Comparison of ENCODE assay signal across 19 cellular contexts in the genomic region with DNA sequence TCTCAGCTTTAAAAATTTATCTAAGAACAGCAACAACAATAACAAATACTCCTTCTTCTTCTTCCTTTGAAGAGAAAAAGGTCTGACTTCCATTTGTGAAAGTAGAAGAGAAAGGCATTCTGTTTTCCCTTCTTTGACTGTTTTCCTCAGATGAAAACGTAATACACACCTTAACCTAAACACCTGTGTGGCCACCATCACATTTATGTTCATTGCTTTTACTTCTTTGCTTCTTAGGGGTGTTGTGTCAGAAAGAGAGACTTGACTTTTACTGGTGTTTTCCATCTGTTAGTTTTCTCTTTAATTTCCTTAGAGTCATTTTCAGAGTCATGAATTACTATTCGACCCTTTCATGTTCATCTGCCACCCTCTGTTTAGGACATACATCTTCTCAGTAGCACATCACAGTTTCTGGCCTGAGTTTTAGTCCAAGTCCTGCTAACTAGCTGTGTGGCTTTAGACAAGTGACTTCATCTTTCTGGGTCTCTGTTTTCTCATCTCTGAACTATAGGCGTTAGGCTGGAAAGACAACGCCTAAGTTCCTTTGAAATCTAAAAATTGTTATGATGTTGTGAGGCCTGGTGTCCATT.
DNase-seq lines count a peak whose midpoint lies in the region; ATAC-seq, FAIRE-seq and TF ChIP-seq lines count a peak whose summit lies in the region.
"Had no signal": no experiment of that assay in that cellular context is flagged by ENCODE, and none has a peak within 500 bp of the region (broad histone marks: within the 10 kb centered on the region; RNA-seq: fewer than 3 reads in every experiment).

No MANE protein-coding gene starts in this region.

- H3K4me3 Mint-ChIP-seq in activated CD4-positive, alpha-beta T cell treated with anti-CD3 and anti-CD28 coated beads, Interleukin-2, amount 10 ng/mL, durations not matched to agents 24 days and 14 days: peak overlapping the region; percentile 39
- peak overlapping the region; percentile 10 for H3K4me3 Mint-ChIP-seq in activated naive CD8-positive, alpha-beta T cell treated with anti-CD3 and anti-CD28 coated beads, Interleukin-2, amount 50 U/mL, for 24 hours

- no peak overlapping the region for H3K4me2 ChIP-seq in HepG2 (ENCODE audit: low read depth, low read length)
- H3K4me2 ChIP-seq: BLaER1, KMS-11 had no signal

- H3K4me1 Mint-ChIP-seq in activated CD4-positive, alpha-beta T cell treated with anti-CD3 and anti-CD28 coated beads, Interleukin-2, amount 10 ng/mL, durations not matched to agents 24 days and 14 days: peaks cover 15% of the 10 kb centered on the region
- H3K4me1 Mint-ChIP-seq in activated naive CD8-positive, alpha-beta T cell treated with anti-CD3 and anti-CD28 coated beads, Interleukin-2, amount 50 U/mL, for 24 hours: peaks cover 16% of the 10 kb centered on the region

- peak overlapping the region; percentile 91 for H3K27ac Mint-ChIP-seq in activated CD4-positive, alpha-beta T cell treated with anti-CD3 and anti-CD28 coated beads, Interleukin-2, amount 10 ng/mL, durations not matched to agents 24 days and 14 days
- H3K27ac Mint-ChIP-seq in activated naive CD8-positive, alpha-beta T cell treated with anti-CD3 and anti-CD28 coated beads, Interleukin-2, amount 50 U/mL, for 24 hours: peak overlapping the region; percentile 37

- BruUV-seq in HepG2 (replicated peaks; lab: Mats Ljungman, UMichigan): no TSS peak

- H3K27ac ChIP-seq in HepG2 (ENCODE audit: extremely low read length, insufficient read depth, low read length): no peak overlapping the region
- H3K27ac ChIP-seq: BLaER1, GM23248, KMS-11 had no signal

- FAIRE-seq in HepG2 (lab: Jason Lieb, UNC): no peak
- FAIRE-seq: A204.1 had no signal

- TF ChIP-seq EP300 in HepG2 (IDR thresholded peaks at IDR 0.05; ENCODE audit: low read depth in 2 of 2, low read length in 2 of 2) (no peak), HepG2 (CRISPR knock-in tag; IDR thresholded peaks at IDR 0.05; ENCODE audit: borderline replicate concordance) (no peak)

- DNase-seq in activated CD4-positive, alpha-beta T cell treated with anti-CD3 and anti-CD28 coated beads, Interleukin-2, amount 10 ng/mL, durations not matched to agents 24 days and 14 days: no peak
- no peak for DNase-seq in activated CD4-positive, alpha-beta T cell treated with anti-CD3 and anti-CD28 coated beads for 4 hours
- peak; percentile 31 for DNase-seq in stimulated activated CD4-positive, alpha-beta T cell treated with anti-CD3 and anti-CD28 coated beads, Interleukin-1b, Interleukin-23, amount 100 ng/mL, for 48 hours
- no peak for DNase-seq in stimulated activated CD4-positive, alpha-beta T cell treated with anti-CD3 and anti-CD28 coated beads, Interleukin-4, amount 100 ng/mL, for 24 hours
- no peak for DNase-seq in activated naive CD8-positive, alpha-beta T cell treated with anti-CD3 and anti-CD28 coated beads, Interleukin-2, amount 50 U/mL, for 24 hours
- no peak for DNase-seq in HepG2 (ENCODE audit: low spot score)
- DNase-seq in DMS79 treated with DMSO at 0.1 percent for 48 hours (lab: John Stamatoyannopoulos, UW): no peak
- DNase-seq: GF-D8, GM23248, NCI-H1048, NCI-H1436 treated with DMSO at 0.1 percent for 48 hours, NCI-H2029 treated with DMSO at 0.1 percent for 48 hours, NCI-H2171 treated with DMSO at 0.1 percent for 48 hours, NCI-H748 treated with DMSO at 0.1 percent for 48 hours, RPMI8226 had no signal

- 22% methylated on average over 4 of the region's 4 CpGs for WGBS in HepG2 (ENCODE audit: low lambda C conversion rate)

- peaks cover 7% of the 10 kb centered on the region for H3K36me3 Mint-ChIP-seq in activated CD4-positive, alpha-beta T cell treated with anti-CD3 and anti-CD28 coated beads, Interleukin-2, amount 10 ng/mL, durations not matched to agents 24 days and 14 days (ENCODE audit: low read depth)
- H3K36me3 Mint-ChIP-seq in activated naive CD8-positive, alpha-beta T cell treated with anti-CD3 and anti-CD28 coated beads, Interleukin-2, amount 50 U/mL, for 24 hours (ENCODE audit: low read depth): no peaks in the 10 kb centered on the region

- H3K36me3 ChIP-seq in HepG2 (replicated peaks in 1 of 2; ENCODE audit: control insufficient read depth in 1 of 2, insufficient read depth in 2 of 2, low read length in 2 of 2): no peaks in the 10 kb centered on the region
- H3K36me3 ChIP-seq: BLaER1 had no signal

- intact Hi-C loops in activated CD4-positive, alpha-beta T cell treated with anti-CD3 and anti-CD28 coated beads, Interleukin-2, amount 10 ng/mL, durations not matched to agents 24 days and 14 days (cut with micrococcal nuclease): loop anchor here (1.0 to 10.0 kb wide), 6 partner anchors 13 to 237 kb away; no protein-coding TSS in a partner anchor
- intact Hi-C loops in HepG2 (cut with micrococcal nuclease; ENCODE audit: unreplicated experiment): no loop called here

- CTCF ChIA-PET in HepG2 (lab: Yijun Ruan, JAX; ENCODE audit: low intra/inter-chr PET ratio, low total read pairs): no interaction called here

- peak; percentile 80 for ATAC-seq in activated naive CD8-positive, alpha-beta T cell treated with anti-CD3 and anti-CD28 coated beads, Interleukin-2, amount 50 U/mL, for 24 hours
- no peak for ATAC-seq in HepG2
- ATAC-seq: HCT116 had no signal

- POLR2A ChIA-PET in HepG2 (lab: Yijun Ruan, JAX): no interaction called here

- no peak for TF ChIP-seq RAD21 in HepG2 (CRISPR knock-in tag; IDR thresholded peaks at IDR 0.05)

- H3K79me2 ChIP-seq in HepG2 (ENCODE audit: insufficient read depth, low read length): no peaks in the 10 kb centered on the region

- TF ChIP-seq POLR2A in HepG2 (IDR thresholded peaks at IDR 0.05; ENCODE audit: insufficient read depth in 1 of 2, low read depth in 2 of 2, low read length in 2 of 2): no peak

- H3K4me1 ChIP-seq in HepG2 (ENCODE audit: insufficient read depth, low read length): peaks cover 11% of the 10 kb centered on the region

- H4K20me1 ChIP-seq in HepG2 (ENCODE audit: insufficient read depth, low read length): no peaks in the 10 kb centered on the region
- H4K20me1 ChIP-seq: BLaER1 had no signal

- in situ Hi-C loops in HepG2 (cut with HindIII; ENCODE audit: extremely low pct_ligation_motif_present, low pct_unique_long_range_greater_than_20kb): no loop called here

- H3K9ac ChIP-seq in HepG2 (ENCODE audit: insufficient read depth, low read depth, low read length): no peak overlapping the region
- H3K9ac ChIP-seq: BLaER1, GM23248, KMS-11 had no signal

- TF ChIP-seq CTCF in HepG2 (CRISPR knock-in tag; IDR thresholded peaks at IDR 0.05): no peak

- no peaks in the 10 kb centered on the region for H3K9me3 ChIP-seq in HepG2 (ENCODE audit: low read length)
- H3K9me3 ChIP-seq: BLaER1 had no signal

- no peak overlapping the region for H3K4me3 ChIP-seq in HepG2 (replicated peaks in 1 of 3; ENCODE audit: insufficient read depth in 1 of 3, low read depth in 2 of 3, low read length in 3 of 3)
- H3K4me3 ChIP-seq: BLaER1, GM23248 had no signal

- H2AFZ ChIP-seq in HepG2 (ENCODE audit: low read length): no peak overlapping the region
- H2AFZ ChIP-seq: GM23248 had no signal

- H3K27me3 Mint-ChIP-seq in activated CD4-positive, alpha-beta T cell treated with anti-CD3 and anti-CD28 coated beads, Interleukin-2, amount 10 ng/mL, durations not matched to agents 24 days and 14 days: peaks cover 10% of the 10 kb centered on the region
- H3K27me3 Mint-ChIP-seq in activated naive CD8-positive, alpha-beta T cell treated with anti-CD3 and anti-CD28 coated beads, Interleukin-2, amount 50 U/mL, for 24 hours: peaks cover 1% of the 10 kb centered on the region

- H3K9me3 Mint-ChIP-seq in activated CD4-positive, alpha-beta T cell treated with anti-CD3 and anti-CD28 coated beads, Interleukin-2, amount 10 ng/mL, durations not matched to agents 24 days and 14 days: peaks cover 17% of the 10 kb centered on the region
- H3K9me3 Mint-ChIP-seq in activated naive CD8-positive, alpha-beta T cell treated with anti-CD3 and anti-CD28 coated beads, Interleukin-2, amount 50 U/mL, for 24 hours: peaks cover 8% of the 10 kb centered on the region

- H3K27me3 ChIP-seq in HepG2 (ENCODE audit: control insufficient read depth in 1 of 2, insufficient read depth in 2 of 2, low read length in 2 of 2): peaks cover 0 to 20% of the 10 kb centered on the region in 2 experiments; a peak in 3 of 5 replicates
- H3K27me3 ChIP-seq: BLaER1 had no signal

TF ChIP-seq in HepG2, 621 proteins besides CTCF, POLR2A, EP300 and RAD21:
- TF ChIP-seq ZNF562 (CRISPR knock-in tag; IDR thresholded peaks at IDR 0.05; ENCODE audit: borderline replicate concordance): no peak
- TF ChIP-seq CHCHD3 (CRISPR knock-in tag; IDR thresholded peaks at IDR 0.05): no peak
- TF ChIP-seq, protein P1, sequence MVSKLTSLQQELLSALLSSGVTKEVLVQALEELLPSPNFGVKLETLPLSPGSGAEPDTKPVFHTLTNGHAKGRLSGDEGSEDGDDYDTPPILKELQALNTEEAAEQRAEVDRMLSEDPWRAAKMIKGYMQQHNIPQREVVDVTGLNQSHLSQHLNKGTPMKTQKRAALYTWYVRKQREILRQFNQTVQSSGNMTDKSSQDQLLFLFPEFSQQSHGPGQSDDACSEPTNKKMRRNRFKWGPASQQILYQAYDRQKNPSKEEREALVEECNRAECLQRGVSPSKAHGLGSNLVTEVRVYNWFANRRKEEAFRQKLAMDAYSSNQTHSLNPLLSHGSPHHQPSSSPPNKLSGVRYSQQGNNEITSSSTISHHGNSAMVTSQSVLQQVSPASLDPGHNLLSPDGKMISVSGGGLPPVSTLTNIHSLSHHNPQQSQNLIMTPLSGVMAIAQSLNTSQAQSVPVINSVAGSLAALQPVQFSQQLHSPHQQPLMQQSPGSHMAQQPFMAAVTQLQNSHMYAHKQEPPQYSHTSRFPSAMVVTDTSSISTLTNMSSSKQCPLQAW (CRISPR knock-in tag; IDR thresholded peaks at IDR 0.05): no peak
- no peak for TF ChIP-seq PPARG (CRISPR knock-in tag; conservative IDR thresholded peaks at IDR 0.05)
- TF ChIP-seq BRCA1 (CRISPR knock-in tag; IDR thresholded peaks at IDR 0.05): no peak
- TF ChIP-seq HNRNPH1 (optimal IDR thresholded peaks at IDR 0.05; ENCODE audit: low read depth, low read length): no peak
- TF ChIP-seq, protein P2, sequence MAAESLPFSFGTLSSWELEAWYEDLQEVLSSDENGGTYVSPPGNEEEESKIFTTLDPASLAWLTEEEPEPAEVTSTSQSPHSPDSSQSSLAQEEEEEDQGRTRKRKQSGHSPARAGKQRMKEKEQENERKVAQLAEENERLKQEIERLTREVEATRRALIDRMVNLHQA (CRISPR knock-in tag; IDR thresholded peaks at IDR 0.05): no peak
- no peak for TF ChIP-seq PRMT3 (CRISPR knock-in tag; IDR thresholded peaks at IDR 0.05; ENCODE audit: borderline replicate concordance, low read depth)
